ENCODE assay signal across 1 cellular context in the genomic region with DNA sequence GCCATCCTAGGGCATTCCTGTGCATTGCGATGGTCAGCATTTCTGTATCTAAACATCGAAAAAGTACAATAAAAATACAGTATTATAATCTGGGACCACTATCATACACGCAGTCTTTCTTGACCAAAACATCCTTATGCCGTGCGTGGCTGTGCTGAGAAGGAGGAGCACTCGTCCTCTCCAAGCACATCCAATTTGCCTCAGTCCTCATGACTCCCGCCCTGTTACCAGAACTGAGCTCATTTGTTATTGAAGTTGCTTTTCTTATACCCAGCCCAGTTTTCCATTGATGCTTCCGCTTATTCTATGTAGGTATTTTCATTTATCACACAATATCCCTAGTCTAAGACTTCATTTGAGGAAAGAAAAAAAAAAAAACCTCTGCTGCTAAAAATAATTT.
TF ChIP-seq lines count a peak whose summit lies in the region.

No MANE protein-coding gene starts in this region.

TF ChIP-seq in GM12878, 131 proteins besides CTCF, POLR2A, EP300 and RAD21:
- TF ChIP-seq WRNIP1 (IDR thresholded peaks at IDR 0.05; ENCODE audit: borderline replicate concordance, low read depth, low read length) (no peak), HDAC2 (IDR thresholded peaks at IDR 0.05) (no peak), HSF1 (IDR thresholded peaks at IDR 0.05; ENCODE audit: low read depth, low read length) (no peak), CREB1 (IDR thresholded peaks at IDR 0.05; ENCODE audit: low read depth) (no peak), EGR1 (IDR thresholded peaks at IDR 0.05; ENCODE audit: borderline replicate concordance in 1 of 2, low read depth in 2 of 2, low read length in 2 of 2) (no peak), ZSCAN29 (IDR thresholded peaks at IDR 0.05) (no peak), ZNF622 (IDR thresholded peaks at IDR 0.05) (no peak), NKRF (conservative IDR thresholded peaks at IDR 0.05) (no peak), BCL11A (IDR thresholded peaks at IDR 0.05; ENCODE audit: low read depth, low read length) (no peak), TBL1XR1 (IDR thresholded peaks at IDR 0.05; ENCODE audit: low read depth, low read length) (0 out of 2 replicates have a peak, but pooled peaks have one; percentile 3), FOXK2 (IDR thresholded peaks at IDR 0.05) (no peak), JUNB (IDR thresholded peaks at IDR 0.05) (no peak), MLLT1 (IDR thresholded peaks at IDR 0.05) (peak; percentile 89), FOS (IDR thresholded peaks at IDR 0.05; ENCODE audit: borderline replicate concordance, extremely low read depth, insufficient read length) (no peak), MYB (IDR thresholded peaks at IDR 0.05; ENCODE audit: borderline replicate concordance, low read depth, low read length) (no peak), SIN3A (IDR thresholded peaks at IDR 0.05; ENCODE audit: low read depth, low read length) (0 out of 2 replicates have a peak, but pooled peaks have one; percentile 17), NR2C1 (IDR thresholded peaks at IDR 0.05) (no peak), TCF7 (IDR thresholded peaks at IDR 0.05; ENCODE audit: borderline replicate concordance) (no peak), POU2F2 (IDR thresholded peaks at IDR 0.05; ENCODE audit: borderline replicate concordance, low read depth, low read length) (0 out of 3 replicates have a peak, but pooled peaks have one; percentile 22), GABPA (IDR thresholded peaks at IDR 0.05; ENCODE audit: low read depth) (no peak)
- TF ChIP-seq, protein P1, sequence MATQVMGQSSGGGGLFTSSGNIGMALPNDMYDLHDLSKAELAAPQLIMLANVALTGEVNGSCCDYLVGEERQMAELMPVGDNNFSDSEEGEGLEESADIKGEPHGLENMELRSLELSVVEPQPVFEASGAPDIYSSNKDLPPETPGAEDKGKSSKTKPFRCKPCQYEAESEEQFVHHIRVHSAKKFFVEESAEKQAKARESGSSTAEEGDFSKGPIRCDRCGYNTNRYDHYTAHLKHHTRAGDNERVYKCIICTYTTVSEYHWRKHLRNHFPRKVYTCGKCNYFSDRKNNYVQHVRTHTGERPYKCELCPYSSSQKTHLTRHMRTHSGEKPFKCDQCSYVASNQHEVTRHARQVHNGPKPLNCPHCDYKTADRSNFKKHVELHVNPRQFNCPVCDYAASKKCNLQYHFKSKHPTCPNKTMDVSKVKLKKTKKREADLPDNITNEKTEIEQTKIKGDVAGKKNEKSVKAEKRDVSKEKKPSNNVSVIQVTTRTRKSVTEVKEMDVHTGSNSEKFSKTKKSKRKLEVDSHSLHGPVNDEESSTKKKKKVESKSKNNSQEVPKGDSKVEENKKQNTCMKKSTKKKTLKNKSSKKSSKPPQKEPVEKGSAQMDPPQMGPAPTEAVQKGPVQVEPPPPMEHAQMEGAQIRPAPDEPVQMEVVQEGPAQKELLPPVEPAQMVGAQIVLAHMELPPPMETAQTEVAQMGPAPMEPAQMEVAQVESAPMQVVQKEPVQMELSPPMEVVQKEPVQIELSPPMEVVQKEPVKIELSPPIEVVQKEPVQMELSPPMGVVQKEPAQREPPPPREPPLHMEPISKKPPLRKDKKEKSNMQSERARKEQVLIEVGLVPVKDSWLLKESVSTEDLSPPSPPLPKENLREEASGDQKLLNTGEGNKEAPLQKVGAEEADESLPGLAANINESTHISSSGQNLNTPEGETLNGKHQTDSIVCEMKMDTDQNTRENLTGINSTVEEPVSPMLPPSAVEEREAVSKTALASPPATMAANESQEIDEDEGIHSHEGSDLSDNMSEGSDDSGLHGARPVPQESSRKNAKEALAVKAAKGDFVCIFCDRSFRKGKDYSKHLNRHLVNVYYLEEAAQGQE (IDR thresholded peaks at IDR 0.05; ENCODE audit: low read depth, low read length): no peak
- TF ChIP-seq, protein P2, sequence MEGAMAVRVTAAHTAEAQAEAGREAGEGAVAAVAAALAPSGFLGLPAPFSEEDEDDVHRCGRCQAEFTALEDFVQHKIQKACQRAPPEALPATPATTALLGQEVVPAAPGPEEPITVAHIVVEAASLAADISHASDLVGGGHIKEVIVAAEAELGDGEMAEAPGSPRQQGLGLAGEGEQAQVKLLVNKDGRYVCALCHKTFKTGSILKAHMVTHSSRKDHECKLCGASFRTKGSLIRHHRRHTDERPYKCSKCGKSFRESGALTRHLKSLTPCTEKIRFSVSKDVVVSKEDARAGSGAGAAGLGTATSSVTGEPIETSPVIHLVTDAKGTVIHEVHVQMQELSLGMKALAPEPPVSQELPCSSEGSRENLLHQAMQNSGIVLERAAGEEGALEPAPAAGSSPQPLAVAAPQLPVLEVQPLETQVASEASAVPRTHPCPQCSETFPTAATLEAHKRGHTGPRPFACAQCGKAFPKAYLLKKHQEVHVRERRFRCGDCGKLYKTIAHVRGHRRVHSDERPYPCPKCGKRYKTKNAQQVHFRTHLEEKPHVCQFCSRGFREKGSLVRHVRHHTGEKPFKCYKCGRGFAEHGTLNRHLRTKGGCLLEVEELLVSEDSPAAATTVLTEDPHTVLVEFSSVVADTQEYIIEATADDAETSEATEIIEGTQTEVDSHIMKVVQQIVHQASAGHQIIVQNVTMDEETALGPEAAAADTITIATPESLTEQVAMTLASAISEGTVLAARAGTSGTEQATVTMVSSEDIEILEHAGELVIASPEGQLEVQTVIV (IDR thresholded peaks at IDR 0.05; ENCODE audit: borderline replicate concordance, partially characterized antibody): no peak
